1 cellular context compared by ENCODE assay signal in genomic region chr6:149711711-149712110, GRCh38.
TF ChIP-seq lines count a peak whose summit lies in the region.

No MANE protein-coding gene starts in this region.

TF ChIP-seq in K562, 482 proteins besides CTCF, POLR2A, EP300 and RAD21 (continued from another document):
- no peak for TF ChIP-seq ZNF639 (CRISPR knock-in tag; conservative IDR thresholded peaks at IDR 0.05 in 1 of 2, IDR thresholded peaks at IDR 0.05 in 1 of 2)
- 0 out of 2 replicates have a peak, but pooled peaks have one; percentile 43 for TF ChIP-seq SMARCE1 (IDR thresholded peaks at IDR 0.05)
- TF ChIP-seq GATAD2A (IDR thresholded peaks at IDR 0.05), result no peak
